ENCODE assay signal across 11 cellular contexts in genomic region chr14:51616724-51617409, GRCh38. TPM values are rescaled to one million over a fixed set of nuclear protein-coding genes. Genes with fewer than 3 reads are reported as not detected.
DNase-seq lines count a peak whose midpoint lies in the region; FAIRE-seq and TF ChIP-seq lines count a peak whose summit lies in the region.
"Had no signal": no experiment of that assay in that cellular context is flagged by ENCODE, and none has a peak within 500 bp of the region (broad histone marks: within the 10 kb centered on the region; RNA-seq: fewer than 3 reads in every experiment).

No MANE protein-coding gene starts in this region.

- H2BK5ac ChIP-seq in H1 (ENCODE audit: low read depth, low read length), result no peak overlapping the region

- peaks cover 0 to 4% (median 1%) of the 10 kb centered on the region in 4 experiments; a peak in 1 of 7 replicates for H3K4me1 ChIP-seq in H1 (replicated peaks in 1 of 4; ENCODE audit: control insufficient read depth in 3 of 4, insufficient read depth in 4 of 4, low read length in 3 of 4)
- no peaks in the 10 kb centered on the region for H3K4me1 ChIP-seq in colonic mucosa

- H2AK5ac ChIP-seq in H1 (ENCODE audit: low read depth, low read length), result no peak overlapping the region

- H3K4ac ChIP-seq in H1 (replicated peaks; ENCODE audit: insufficient read length, low read depth, low read length), result no peak overlapping the region

- H2BK20ac ChIP-seq in H1 (ENCODE audit: low read length), result no peak overlapping the region

- peak overlapping the region; percentile 79 for H3K27ac Mint-ChIP-seq in nephron progenitor cell

- no peak overlapping the region for H3K4me2 ChIP-seq in H1 (ENCODE audit: insufficient read depth in 1 of 2, low read depth in 2 of 2, low read length in 2 of 2)

- H3K27me3 Mint-ChIP-seq in nephron progenitor cell (ENCODE audit: low read depth, poor library complexity), result peaks cover 8% of the 10 kb centered on the region

- H3K79me2 ChIP-seq in H1 (ENCODE audit: control insufficient read depth in 1 of 2, insufficient read depth in 2 of 2, low read length in 2 of 2), result no peaks in the 10 kb centered on the region

- TF ChIP-seq CTCF in H1 (IDR thresholded peaks at IDR 0.05; ENCODE audit: control extremely low read depth in 1 of 3, insufficient read depth in 1 of 3, low read depth in 1 of 3, low read length in 3 of 3) (no peak), nephron progenitor cell (IDR thresholded peaks at IDR 0.05) (no peak), colonic mucosa (IDR thresholded peaks at IDR 0.05) (no peak), WERI-Rb-1 (IDR thresholded peaks at IDR 0.05; ENCODE audit: low read depth, low read length) (no peak)

- no peak for TF ChIP-seq EP300 in H1 (IDR thresholded peaks at IDR 0.05; ENCODE audit: borderline replicate concordance in 1 of 2, low read depth in 2 of 2, low read length in 2 of 2)

- H3K27me3 ChIP-seq in H1 (replicated peaks in 1 of 4; ENCODE audit: control insufficient read depth in 3 of 4, extremely low read depth in 1 of 4, insufficient read depth in 3 of 4, low read length in 3 of 4), result no peaks in the 10 kb centered on the region
- H3K27me3 ChIP-seq in colonic mucosa, result no peaks in the 10 kb centered on the region
- no peaks in the 10 kb centered on the region for H3K27me3 ChIP-seq in WERI-Rb-1 (ENCODE audit: insufficient read depth, low read depth, severe bottlenecking)

- H3K9me3 ChIP-seq in H1 (ENCODE audit: insufficient read depth in 2 of 2, low read depth in 1 of 2, low read length in 1 of 2), result no peaks in the 10 kb centered on the region
- no peaks in the 10 kb centered on the region for H3K9me3 ChIP-seq in colonic mucosa
- no peaks in the 10 kb centered on the region for H3K9me3 ChIP-seq in WERI-Rb-1 (ENCODE audit: severe bottlenecking)

- DNase-seq in COLO829 (ENCODE audit: low spot score) (peak; percentile 82), NCI-H226 (peak; percentile 93), H1 (ENCODE audit: low read depth in 1 of 2, low spot score in 2 of 2) (no peak), nephron progenitor cell (no peak), colonic mucosa (no peak), WERI-Rb-1 (no peak), HUDEP-2 (lab: John Stamatoyannopoulos, UW; ENCODE audit: unreplicated experiment in 76 of 76) (no peak)
- no peak for DNase-seq in activated CD8-positive, alpha-beta memory T cell treated with anti-CD3 and anti-CD28 coated beads, Interleukin-2, amount 50 U/mL, for 4 hours
- DNase-seq: hypothalamus; stimulated activated CD4-positive, alpha-beta T cell treated with anti-CD3 and anti-CD28 coated beads, Interleukin-15, amount 100 ng/mL, for 24 hours had no signal

- H3K4me3 Mint-ChIP-seq in nephron progenitor cell, result no peak overlapping the region

- no peak overlapping the region for H4K91ac ChIP-seq in H1 (replicated peaks; ENCODE audit: insufficient read length, low read length)

- no peak overlapping the region for H2BK120ac ChIP-seq in H1 (replicated peaks; ENCODE audit: low read depth, low read length)

- no peaks in the 10 kb centered on the region for H3K36me3 Mint-ChIP-seq in nephron progenitor cell (ENCODE audit: low read depth)

- H2BK15ac ChIP-seq in H1 (ENCODE audit: low read length), result no peak overlapping the region

- no peak overlapping the region for H3K18ac ChIP-seq in H1 (ENCODE audit: extremely low read depth, low read length)

- intact Hi-C loops in colonic mucosa (cut with DNase I), result no loop called here

- no peaks in the 10 kb centered on the region for H3K9me3 Mint-ChIP-seq in nephron progenitor cell

- no peaks in the 10 kb centered on the region for H3K79me1 ChIP-seq in H1 (ENCODE audit: low read depth, low read length)

- no peak overlapping the region for H3K23ac ChIP-seq in H1 (ENCODE audit: insufficient read length)

- no peak overlapping the region for H3K4me3 ChIP-seq in H1 (ENCODE audit: extremely low read depth in 1 of 4, insufficient read depth in 2 of 4, low read depth in 3 of 4, low read length in 4 of 4)
- no peak overlapping the region for H3K4me3 ChIP-seq in colonic mucosa
- no peak overlapping the region for H3K4me3 ChIP-seq in WERI-Rb-1 (ENCODE audit: low read depth, low read length)

- H3K27ac ChIP-seq in H1 (ENCODE audit: low read depth, low read length) (no peak overlapping the region), colonic mucosa (no peak overlapping the region), WERI-Rb-1 (no peak overlapping the region)
- H3K27ac ChIP-seq: HL-60 had no signal

- no peak overlapping the region for H3K9ac ChIP-seq in H1 (replicated peaks in 1 of 4; ENCODE audit: extremely low read depth in 1 of 4, low read depth in 3 of 4, low read length in 3 of 4)
- no peak overlapping the region for H3K9ac ChIP-seq in colonic mucosa (ENCODE audit: low read depth in 2 of 2, low read length in 2 of 2)

- no peak overlapping the region for H4K8ac ChIP-seq in H1 (ENCODE audit: extremely low read depth, insufficient read depth, low read length)

- POLR2A ChIA-PET in H1 (lab: Charles Lee; ENCODE audit: partially characterized antibody), result no interaction called here

- CTCF ChIA-PET in H1 (lab: Charles Lee; ENCODE audit: partially characterized antibody), result interaction anchor here (1.3 kb wide), 1 partner anchor 159 kb away, joined by 3 read pairs; no protein-coding TSS in a partner anchor

- TF ChIP-seq RAD21 in H1 (IDR thresholded peaks at IDR 0.05 in 1 of 2, conservative IDR thresholded peaks at IDR 0.05 in 1 of 2; ENCODE audit: low read depth in 2 of 2, low read length in 2 of 2), result no peak

- H4K5ac ChIP-seq in H1 (ENCODE audit: insufficient read length, low read depth, low read length), result no peak overlapping the region

- no peak for FAIRE-seq in H1 (lab: Jason Lieb, UNC)

- 77% methylated on average over 4 of the region's 4 CpGs; no CpG with 5 or more reads in 1 of the 2 experiments for WGBS in H1 (ENCODE audit: extremely low coverage in 1 of 2, insufficient coverage in 1 of 2, insufficient read length in 1 of 2, insufficient replicate concordance in 2 of 2, low coverage in 1 of 2, low lambda C conversion rate in 2 of 2, missing lambda C conversion rate in 1 of 2), 2 experiments

- peak overlapping the region; percentile 81; the same call in 1 of the 2 replicates for H2AFZ ChIP-seq in H1 (ENCODE audit: low read length)

- H2BK12ac ChIP-seq in H1 (ENCODE audit: low read depth, low read length), result no peak overlapping the region

- no peaks in the 10 kb centered on the region for H3K36me3 ChIP-seq in H1 (ENCODE audit: control insufficient read depth in 2 of 4, insufficient read depth in 4 of 4, low read length in 3 of 4)
- H3K36me3 ChIP-seq in colonic mucosa, result no peaks in the 10 kb centered on the region
- no peaks in the 10 kb centered on the region for H3K36me3 ChIP-seq in WERI-Rb-1

- peaks cover 16% of the 10 kb centered on the region for H3K4me1 Mint-ChIP-seq in nephron progenitor cell

- H3K56ac ChIP-seq in H1 (replicated peaks; ENCODE audit: insufficient read length, low read depth, low read length), result no peak overlapping the region

- TF ChIP-seq POLR2A in H1 (IDR thresholded peaks at IDR 0.05; ENCODE audit: control extremely low read depth in 1 of 2, low read depth in 2 of 2, low read length in 2 of 2), result no peak

- no peaks in the 10 kb centered on the region for H4K20me1 ChIP-seq in H1 (replicated peaks in 1 of 2; ENCODE audit: control insufficient read depth in 1 of 2, insufficient read depth in 2 of 2, low read length in 2 of 2)

- H3K14ac ChIP-seq in H1 (ENCODE audit: insufficient read length), result no peak overlapping the region

- no peaks in the 10 kb centered on the region for H3K23me2 ChIP-seq in H1 (ENCODE audit: low read depth, low read length)

TF ChIP-seq in H1, 55 proteins besides CTCF, POLR2A, EP300 and RAD21:
- no peak for TF ChIP-seq ZNF274 (IDR thresholded peaks at IDR 0.05; ENCODE audit: borderline replicate concordance, extremely low read depth, low read length)
- no peak for TF ChIP-seq HDAC2 (IDR thresholded peaks at IDR 0.05; ENCODE audit: borderline replicate concordance in 1 of 2, low read depth in 2 of 2, low read length in 2 of 2)
- TF ChIP-seq SP2 (IDR thresholded peaks at IDR 0.05; ENCODE audit: low read length), result no peak
- TF ChIP-seq, protein P1, sequence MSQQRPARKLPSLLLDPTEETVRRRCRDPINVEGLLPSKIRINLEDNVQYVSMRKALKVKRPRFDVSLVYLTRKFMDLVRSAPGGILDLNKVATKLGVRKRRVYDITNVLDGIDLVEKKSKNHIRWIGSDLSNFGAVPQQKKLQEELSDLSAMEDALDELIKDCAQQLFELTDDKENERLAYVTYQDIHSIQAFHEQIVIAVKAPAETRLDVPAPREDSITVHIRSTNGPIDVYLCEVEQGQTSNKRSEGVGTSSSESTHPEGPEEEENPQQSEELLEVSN (IDR thresholded peaks at IDR 0.05), result no peak
- TF ChIP-seq SP1 (IDR thresholded peaks at IDR 0.05; ENCODE audit: low read depth, low read length), result no peak
- no peak for TF ChIP-seq BACH1 (IDR thresholded peaks at IDR 0.05; ENCODE audit: low read length)
- no peak for TF ChIP-seq FOSL1 (IDR thresholded peaks at IDR 0.05; ENCODE audit: insufficient read depth, low read depth, low read length)
- TF ChIP-seq NRF1 (IDR thresholded peaks at IDR 0.05; ENCODE audit: low read depth, low read length), result no peak
- TF ChIP-seq TAF7 (optimal IDR thresholded peaks at IDR 0.05; ENCODE audit: borderline replicate concordance, low read depth, low read length), result no peak
- TF ChIP-seq JUN (IDR thresholded peaks at IDR 0.05; ENCODE audit: low read depth, low read length), result no peak
- no peak for TF ChIP-seq SIRT6 (IDR thresholded peaks at IDR 0.05; ENCODE audit: low read length)
- no peak for TF ChIP-seq CREB1 (IDR thresholded peaks at IDR 0.05)
- no peak for TF ChIP-seq KDM5A (IDR thresholded peaks at IDR 0.05; ENCODE audit: low read length)
- no peak for TF ChIP-seq NANOG (IDR thresholded peaks at IDR 0.05; ENCODE audit: insufficient read depth, low read depth, low read length, poor library complexity, severe bottlenecking)
- TF ChIP-seq EGR1 (IDR thresholded peaks at IDR 0.05; ENCODE audit: borderline replicate concordance, low read depth, low read length), result no peak
- TF ChIP-seq SUZ12 (IDR thresholded peaks at IDR 0.05; ENCODE audit: low read length), result no peak

RNA-seq across cellular contexts. Expression of gene FRMD6, which starts 34.8 kb away (rescaled TPM):
- 20.8 and 23.7 TPM in 2 replicates for total RNA-seq in H1 (2021; fragmentation: NEBNext Ultra II Directional; extraction: Animal tissue kit (Norgen Biotek cat#: 25700))
- 5.4 and 9.0 TPM in 2 replicates for polyA plus RNA-seq in H1 (2011; rRNA removed)
- 6.8 TPM for polyA plus RNA-seq in H1 (2011; cell fraction: cytosol; rRNA removed)
- polyA plus RNA-seq in H1 (2011; cell fraction: nucleus; rRNA removed), result 15.2 TPM
- 4.7 to 8.1 TPM (median 7.7 TPM) in 4 replicates for polyA plus RNA-seq in H1 (2012, experiment 1 of 2)
- 0.81 TPM for polyA plus RNA-seq in H1 (2012, experiment 2 of 2)
- 8.6 TPM for polyA plus RNA-seq in H1 (2013, experiment 1 of 2)
- polyA plus RNA-seq in H1 (2013, experiment 2 of 2), result 8.9 TPM
- polyA minus RNA-seq in H1 (2011; rRNA and poly(A)+ RNA removed), result 19.8 and 23.9 TPM in 2 replicates
- polyA minus RNA-seq in H1 (2011; cell fraction: cytosol; rRNA and poly(A)+ RNA removed), result 10.6 TPM
- polyA minus RNA-seq in H1 (2011; cell fraction: nucleus; rRNA and poly(A)+ RNA removed), result 25.7 TPM
- total RNA-seq in colonic mucosa, result 1 to 10 TPM; 2.7 to 9.5 TPM

Comparison
In these comparisons a context has a peak if more than half of its experiments do, and no peak if none do; other contexts are left out.
1. DNase-seq: peak in COLO829 (single experiment) and NCI-H226 (single experiment); none in H1 (0 of 2), nephron progenitor cell (single experiment), colonic mucosa (single experiment), WERI-Rb-1 (single experiment), HUDEP-2 (0 of 76) and activated CD8-positive, alpha-beta memory T cell treated with anti-CD3 and anti-CD28 coated beads, Interleukin-2, amount 50 U/mL, for 4 hours (single experiment).